ENCODE assay signal across 9 cellular contexts in genomic region chr4:73223258-73223651, GRCh38. TPM values are rescaled to one million over a fixed set of nuclear protein-coding genes. Genes with fewer than 3 reads are reported as not detected.
DNase-seq lines count a peak whose midpoint lies in the region; ATAC-seq, FAIRE-seq and TF ChIP-seq lines count a peak whose summit lies in the region.
"Had no signal": no experiment of that assay in that cellular context is flagged by ENCODE, and none has a peak within 500 bp of the region (broad histone marks: within the 10 kb centered on the region; RNA-seq: fewer than 3 reads in every experiment).

No MANE protein-coding gene starts in this region.

- TF ChIP-seq CTCF in breast epithelium (IDR thresholded peaks at IDR 0.05) (no peak), MCF 10A (IDR thresholded peaks at IDR 0.05; ENCODE audit: unreplicated experiment) (no peak), kidney (IDR thresholded peaks at IDR 0.05; ENCODE audit: borderline replicate concordance, extremely low read depth, insufficient read depth) (no peak), upper lobe of left lung (IDR thresholded peaks at IDR 0.05) (no peak), HepG2 (CRISPR knock-in tag; IDR thresholded peaks at IDR 0.05) (no peak)

- FAIRE-seq in kidney (lab: Jason Lieb, UNC) (no peak), HepG2 (lab: Jason Lieb, UNC) (no peak)

- no peak overlapping the region for H2BK5ac ChIP-seq in neuronal stem cell (ENCODE audit: low read length)

- no peak overlapping the region for H4K8ac ChIP-seq in neuronal stem cell (ENCODE audit: low read depth, low read length)

- no peak for TF ChIP-seq POLR2A in breast epithelium (IDR thresholded peaks at IDR 0.05)
- no peak for TF ChIP-seq POLR2A in upper lobe of left lung (IDR thresholded peaks at IDR 0.05)
- no peak for TF ChIP-seq POLR2A in HepG2 (IDR thresholded peaks at IDR 0.05; ENCODE audit: insufficient read depth in 1 of 2, low read depth in 2 of 2, low read length in 2 of 2)

- H3K9ac ChIP-seq in kidney (ENCODE audit: low read length in 2 of 2) (no peak overlapping the region), neuronal stem cell (ENCODE audit: low read depth, low read length, poor library complexity) (no peak overlapping the region), HepG2 (ENCODE audit: insufficient read depth, low read depth, low read length) (no peak overlapping the region)

- peaks cover 11% of the 10 kb centered on the region for H3K4me1 Mint-ChIP-seq in MCF 10A (ENCODE audit: insufficient read depth, unreplicated experiment)
- H3K4me1 Mint-ChIP-seq in activated CD8-positive, alpha-beta T cell treated with anti-CD3 and anti-CD28 coated beads, Interleukin-2, amount 10 ng/mL, durations not matched to agents 7 days and 5 days (ENCODE audit: low read depth): peaks cover 24% of the 10 kb centered on the region

- intact Hi-C loops in breast epithelium (cut with DNase I; ENCODE audit: low total_unique reads) (no loop called here), MCF 10A (cut with micrococcal nuclease) (no loop called here), kidney (cut with DNase I) (no loop called here), HepG2 (cut with micrococcal nuclease; ENCODE audit: unreplicated experiment) (no loop called here)

- no TSS peak for BruUV-seq in MCF 10A (replicated peaks; lab: Mats Ljungman, UMichigan)
- BruUV-seq in HepG2 (replicated peaks; lab: Mats Ljungman, UMichigan): no TSS peak

- H3K27me3 ChIP-seq in breast epithelium (no peaks in the 10 kb centered on the region), upper lobe of left lung (no peaks in the 10 kb centered on the region), neuronal stem cell (ENCODE audit: control insufficient read depth in 3 of 3, insufficient read depth in 3 of 3, low read depth in 1 of 3, low read length in 3 of 3) (no peaks in the 10 kb centered on the region), HepG2 (ENCODE audit: control insufficient read depth in 1 of 2, insufficient read depth in 2 of 2, low read length in 2 of 2) (no peaks in the 10 kb centered on the region)

- no peak overlapping the region for H3K23ac ChIP-seq in neuronal stem cell (ENCODE audit: low read depth, low read length, poor library complexity)

- WGBS in upper lobe of left lung, 2 donors: 10 to 13% methylated on average over 3 of the region's 3 CpGs
- WGBS in neuronal stem cell (ENCODE audit: extremely low coverage in 2 of 2, insufficient read length in 2 of 2, insufficient replicate concordance in 1 of 2), 2 donors: no CpG with 5 or more reads among the region's 3 CpGs
- WGBS in HepG2 (ENCODE audit: low lambda C conversion rate): 97% methylated on average over 3 of the region's 3 CpGs

- in situ Hi-C loops in G401 (cut with HindIII; ENCODE audit: low sequenced_read_pairs) (no loop called here), HepG2 (cut with HindIII; ENCODE audit: extremely low pct_ligation_motif_present, low pct_unique_long_range_greater_than_20kb) (no loop called here)

- H3K36me3 Mint-ChIP-seq in MCF 10A (ENCODE audit: insufficient read depth, unreplicated experiment): peaks cover 16% of the 10 kb centered on the region
- peaks cover 4% of the 10 kb centered on the region for H3K36me3 Mint-ChIP-seq in activated CD8-positive, alpha-beta T cell treated with anti-CD3 and anti-CD28 coated beads, Interleukin-2, amount 10 ng/mL, durations not matched to agents 7 days and 5 days (ENCODE audit: low read depth)

- H3K14ac ChIP-seq in neuronal stem cell (ENCODE audit: low read length): no peak overlapping the region

- no peak overlapping the region for H3K27ac Mint-ChIP-seq in MCF 10A (ENCODE audit: low read depth, unreplicated experiment)
- H3K27ac Mint-ChIP-seq in activated CD8-positive, alpha-beta T cell treated with anti-CD3 and anti-CD28 coated beads, Interleukin-2, amount 10 ng/mL, durations not matched to agents 7 days and 5 days: peak overlapping the region; percentile 72
- H3K27ac Mint-ChIP-seq: activated CD4-positive, alpha-beta T cell treated with anti-CD3 and anti-CD28 coated beads, Interleukin-2, amount 10 ng/mL, durations not matched to agents 24 days and 14 days had no signal

- DNase-seq in breast epithelium (ENCODE audit: low spot score in 2 of 2) (no peak), MCF 10A (ENCODE audit: unreplicated experiment) (no peak), kidney (no peak), upper lobe of left lung (no peak), G401 (ENCODE audit: low spot score) (no peak), neuronal stem cell (ENCODE audit: low spot score) (no peak), HepG2 (ENCODE audit: low spot score) (no peak)
- DNase-seq in activated CD8-positive, alpha-beta T cell treated with anti-CD3 and anti-CD28 coated beads, Interleukin-2, amount 10 ng/mL, durations not matched to agents 7 days and 5 days: no peak

- H3K4me3 Mint-ChIP-seq in MCF 10A (ENCODE audit: unreplicated experiment): no peak overlapping the region
- no peak overlapping the region for H3K4me3 Mint-ChIP-seq in activated CD8-positive, alpha-beta T cell treated with anti-CD3 and anti-CD28 coated beads, Interleukin-2, amount 10 ng/mL, durations not matched to agents 7 days and 5 days

- H2BK15ac ChIP-seq in neuronal stem cell (ENCODE audit: low read length): no peak overlapping the region

- TF ChIP-seq RAD21 in HepG2 (CRISPR knock-in tag; IDR thresholded peaks at IDR 0.05): no peak

- POLR2A ChIA-PET in MCF 10A (lab: Yijun Ruan, JAX): interaction anchor here (0.6 to 5.1 kb wide), 18 partner anchors 9 to 667 kb away, joined by 3 to 82 read pairs (median 4); partner anchors contain the start of genes ANKRD17 and COX18
- POLR2A ChIA-PET in activated CD8-positive, alpha-beta T cell treated with anti-CD3 and anti-CD28 coated beads, Interleukin-2, amount 10 ng/mL, durations not matched to agents 7 days and 5 days (lab: Charles Lee): interaction anchor here (0.6 to 2.6 kb wide), 4 partner anchors 21 to 153 kb away, joined by 3 to 24 read pairs (median 4); partner anchors contain the start of genes ANKRD17 and COX18
- POLR2A ChIA-PET in HepG2 (lab: Yijun Ruan, JAX): interaction anchor here (1.0 kb wide), 1 partner anchor 35 kb away, joined by 4 read pairs; the partner anchor contains the start of gene ANKRD17

- H3K4me2 ChIP-seq in neuronal stem cell (ENCODE audit: insufficient read depth, low read length, poor library complexity, severe bottlenecking): no peak overlapping the region
- H3K4me2 ChIP-seq in HepG2 (ENCODE audit: low read depth, low read length): no peak overlapping the region

- no peak for TF ChIP-seq EP300 in upper lobe of left lung (IDR thresholded peaks at IDR 0.05)
- no peak for TF ChIP-seq EP300 in HepG2 (IDR thresholded peaks at IDR 0.05; ENCODE audit: low read depth in 2 of 2, low read length in 2 of 2)
- no peak for TF ChIP-seq EP300 in HepG2 (CRISPR knock-in tag; IDR thresholded peaks at IDR 0.05; ENCODE audit: borderline replicate concordance)

- H3K27ac ChIP-seq in breast epithelium (peak overlapping the region; percentile 64 to 90), kidney (ENCODE audit: low read depth in 2 of 2, low read length in 2 of 2) (peak overlapping the region in 1 of 2 donors; percentile 74), upper lobe of left lung (peak overlapping the region; percentile 71 to 88 (median 86)), neuronal stem cell (replicated peaks; ENCODE audit: low read length) (no peak overlapping the region), HepG2 (ENCODE audit: extremely low read length, insufficient read depth, low read length) (no peak overlapping the region)

- no peaks in the 10 kb centered on the region for H3K9me3 Mint-ChIP-seq in MCF 10A (ENCODE audit: unreplicated experiment)
- no peaks in the 10 kb centered on the region for H3K9me3 Mint-ChIP-seq in activated CD8-positive, alpha-beta T cell treated with anti-CD3 and anti-CD28 coated beads, Interleukin-2, amount 10 ng/mL, durations not matched to agents 7 days and 5 days (ENCODE audit: insufficient read depth)
- H3K9me3 Mint-ChIP-seq: activated CD4-positive, alpha-beta T cell treated with anti-CD3 and anti-CD28 coated beads, Interleukin-2, amount 10 ng/mL, durations not matched to agents 24 days and 14 days had no signal

- no peaks in the 10 kb centered on the region for H3K9me3 ChIP-seq in breast epithelium
- no peaks in the 10 kb centered on the region for H3K9me3 ChIP-seq in kidney (ENCODE audit: control insufficient read depth in 1 of 2, low read length in 2 of 2)
- H3K9me3 ChIP-seq in upper lobe of left lung: no peaks in the 10 kb centered on the region
- no peaks in the 10 kb centered on the region for H3K9me3 ChIP-seq in neuronal stem cell (replicated peaks in 1 of 2; ENCODE audit: control insufficient read depth in 2 of 2, insufficient read depth in 1 of 2, low read depth in 1 of 2, low read length in 2 of 2)
- H3K9me3 ChIP-seq in HepG2 (ENCODE audit: low read length): no peaks in the 10 kb centered on the region

- H4K91ac ChIP-seq in neuronal stem cell (ENCODE audit: low read depth, low read length, poor library complexity): no peak overlapping the region

- peaks cover 0 to 4% of the 10 kb centered on the region in 2 donors for H3K4me1 ChIP-seq in breast epithelium
- H3K4me1 ChIP-seq in kidney (ENCODE audit: control insufficient read depth in 1 of 2, insufficient read depth in 1 of 2, low read depth in 1 of 2, low read length in 2 of 2): peaks cover 3 to 7% of the 10 kb centered on the region in 2 donors
- H3K4me1 ChIP-seq in upper lobe of left lung: peaks cover 21 to 44% (median 28%) of the 10 kb centered on the region in 4 donors
- H3K4me1 ChIP-seq in neuronal stem cell (ENCODE audit: control insufficient read depth in 2 of 2, insufficient read depth in 1 of 2, low read depth in 1 of 2, low read length in 2 of 2): peaks cover 1 to 9% of the 10 kb centered on the region in 2 donors
- peaks cover 6% of the 10 kb centered on the region; the same call in 1 of the 2 replicates for H3K4me1 ChIP-seq in HepG2 (ENCODE audit: insufficient read depth, low read length)

- no peak overlapping the region for H3K4ac ChIP-seq in neuronal stem cell (ENCODE audit: low read length)

- H3K18ac ChIP-seq in neuronal stem cell (ENCODE audit: low read length): no peak overlapping the region

- H3K79me2 ChIP-seq in HepG2 (ENCODE audit: insufficient read depth, low read length): peaks cover 87% of the 10 kb centered on the region

- H3K79me1 ChIP-seq in neuronal stem cell (ENCODE audit: low read depth, low read length): no peaks in the 10 kb centered on the region

- H2AK5ac ChIP-seq in neuronal stem cell (ENCODE audit: low read depth, low read length): no peak overlapping the region

- CTCF ChIA-PET in MCF 10A (lab: Yijun Ruan, JAX) (interaction anchor here (0.6 to 1.8 kb wide), 3 partner anchors 34 to 1308 kb away, joined by 3 to 7 read pairs (median 4); no protein-coding TSS in a partner anchor), HepG2 (lab: Yijun Ruan, JAX; ENCODE audit: low intra/inter-chr PET ratio, low total read pairs) (no interaction called here)
- CTCF ChIA-PET in activated CD8-positive, alpha-beta T cell treated with anti-CD3 and anti-CD28 coated beads, Interleukin-2, amount 10 ng/mL, durations not matched to agents 7 days and 5 days (lab: Charles Lee): interaction anchor here (2.0 to 4.6 kb wide), 2 partner anchors 22 to 35 kb away, joined by 7 to 39 read pairs; partner anchors contain the start of gene ANKRD17

- H2AFZ ChIP-seq in neuronal stem cell (ENCODE audit: low read length) (no peak overlapping the region), HepG2 (ENCODE audit: low read length) (no peak overlapping the region)

- ATAC-seq in activated CD8-positive, alpha-beta T cell treated with anti-CD3 and anti-CD28 coated beads, Interleukin-2, amount 10 ng/mL, durations not matched to agents 7 days and 5 days: peak; percentile 7
- ATAC-seq in upper lobe of left lung (ENCODE audit: low FRiP score in 2 of 2) (peak in 1 of 2 donors; percentile 16), HepG2 (no peak)

- H4K20me1 ChIP-seq in HepG2 (ENCODE audit: insufficient read depth, low read length): peaks cover 18% of the 10 kb centered on the region

- no peak overlapping the region for H2BK120ac ChIP-seq in neuronal stem cell (ENCODE audit: low read depth, low read length)

- no peaks in the 10 kb centered on the region for H3K27me3 Mint-ChIP-seq in MCF 10A (ENCODE audit: insufficient read depth, unreplicated experiment)
- H3K27me3 Mint-ChIP-seq in activated CD8-positive, alpha-beta T cell treated with anti-CD3 and anti-CD28 coated beads, Interleukin-2, amount 10 ng/mL, durations not matched to agents 7 days and 5 days (ENCODE audit: low read depth): no peaks in the 10 kb centered on the region
- H3K27me3 Mint-ChIP-seq: activated CD4-positive, alpha-beta T cell treated with anti-CD3 and anti-CD28 coated beads, Interleukin-2, amount 10 ng/mL, durations not matched to agents 24 days and 14 days had no signal

- no peak overlapping the region for H2BK12ac ChIP-seq in neuronal stem cell (ENCODE audit: low read length)

- H3K36me3 ChIP-seq in breast epithelium (no peaks in the 10 kb centered on the region), kidney (ENCODE audit: control insufficient read depth in 1 of 2, insufficient read depth in 2 of 2, low read length in 2 of 2) (no peaks in the 10 kb centered on the region), upper lobe of left lung (no peaks in the 10 kb centered on the region), neuronal stem cell (replicated peaks in 1 of 2; ENCODE audit: control insufficient read depth in 2 of 2, insufficient read depth in 2 of 2, low read length in 2 of 2) (peaks cover 0 to 34% of the 10 kb centered on the region in 2 donors), HepG2 (replicated peaks in 1 of 2; ENCODE audit: control insufficient read depth in 1 of 2, insufficient read depth in 2 of 2, low read length in 2 of 2) (peaks cover 1 to 17% of the 10 kb centered on the region in 2 experiments; a peak in 2 of 5 replicates)

- H3K4me3 ChIP-seq in breast epithelium (peak overlapping the region; percentile 50 to 68 (median 52)), kidney (ENCODE audit: low read length in 2 of 2) (peak overlapping the region; percentile 29 to 77), upper lobe of left lung (peak overlapping the region in 3 of 4 donors; percentile 48 to 54 (median 52)), neuronal stem cell (ENCODE audit: low read length in 2 of 2) (peak overlapping the region in 1 of 2 donors; percentile 52), HepG2 (replicated peaks in 1 of 3; ENCODE audit: insufficient read depth in 1 of 3, low read depth in 2 of 3, low read length in 3 of 3) (no peak overlapping the region)

RNA-seq across cellular contexts. Expression of gene ANKRD17, which starts 35.3 kb away (rescaled TPM):
- 10 to 100 TPM; 53.0 to 81.4 (median 69.2) TPM for total RNA-seq in breast epithelium
- total RNA-seq in MCF 10A (2022): 62.8 and 65.7 TPM in 2 replicates
- 10 to 100 TPM; 45.8 to 46.6 TPM for total RNA-seq in activated CD8-positive, alpha-beta T cell treated with anti-CD3 and anti-CD28 coated beads, Interleukin-2, amount 10 ng/mL, durations not matched to agents 7 days and 5 days
- 67.7 TPM for total RNA-seq in kidney
- 13.3 TPM for polyA plus RNA-seq in kidney (ENCODE audit: insufficient read depth, low read depth, low replicate concordance)
- 100 to 1,000 TPM in 1 of 6 donors, 10 to 100 TPM in 5; 49.7 to 103 (median 61.2) TPM for total RNA-seq in upper lobe of left lung
- total RNA-seq in G401 (2014; rRNA removed; shearing (Covaris generic)): 38.7 and 50.5 TPM in 2 replicates
- 31.3 TPM for polyA plus RNA-seq in neuronal stem cell (2013, experiment 1 of 2)
- polyA plus RNA-seq in neuronal stem cell (2013, experiment 2 of 2): 30.9 TPM
- 61.1 and 97.9 TPM in 2 replicates for total RNA-seq in HepG2 (2016; rRNA removed; fragmentation: Illumina TruSeq; extraction: Trizol)
- 16.1 and 17.5 TPM in 2 replicates for total RNA-seq in HepG2 (2016; cell fraction: cytosol; rRNA removed; fragmentation: Illumina TruSeq; extraction: Trizol; ENCODE audit: low read depth)
- total RNA-seq in HepG2 (2016; cell fraction: insoluble cytoplasmic fraction; rRNA removed; fragmentation: Illumina TruSeq; extraction: Trizol): 56.4 and 90.8 TPM in 2 replicates
- 33.0 and 35.8 TPM in 2 replicates for total RNA-seq in HepG2 (2016; cell fraction: membrane; rRNA removed; fragmentation: Illumina TruSeq; extraction: Trizol)
- 70.8 and 73.9 TPM in 2 replicates for total RNA-seq in HepG2 (2016; cell fraction: nucleus; rRNA removed; fragmentation: Illumina TruSeq; extraction: Trizol)
- polyA plus RNA-seq in HepG2 (2011; rRNA removed): 48.9 and 55.7 TPM in 2 replicates
- polyA plus RNA-seq in HepG2 (2011; cell fraction: cytosol; rRNA removed): 30.1 and 39.4 TPM in 2 replicates
- polyA plus RNA-seq in HepG2 (2011; cell fraction: nucleus; rRNA removed): 39.5 and 42.6 TPM in 2 replicates
- polyA plus RNA-seq in HepG2 (2012): 32.6 and 35.4 TPM in 2 replicates
- 2.2 and 2.6 TPM in 2 replicates for polyA plus RNA-seq in HepG2 (2016; cell fraction: cytosol; fragmentation: Illumina TruSeq; extraction: Trizol; ENCODE audit: low read depth)
- 64.3 and 64.9 TPM in 2 replicates for polyA plus RNA-seq in HepG2 (2016; cell fraction: insoluble cytoplasmic fraction; fragmentation: Illumina TruSeq; extraction: Trizol; ENCODE audit: low read depth)
- polyA plus RNA-seq in HepG2 (2016; cell fraction: membrane; fragmentation: Illumina TruSeq; extraction: Trizol; ENCODE audit: low read depth): 7.9 and 9.7 TPM in 2 replicates
- 49.4 and 51.3 TPM in 2 replicates for polyA plus RNA-seq in HepG2 (2016; cell fraction: nucleus; fragmentation: Illumina TruSeq; extraction: Trizol; ENCODE audit: insufficient read depth, low read depth)
- polyA minus RNA-seq in HepG2 (2011; rRNA and poly(A)+ RNA removed; ENCODE audit: low replicate concordance): 82.8 and 91.1 TPM in 2 replicates
- 62.0 and 69.7 TPM in 2 replicates for polyA minus RNA-seq in HepG2 (2011; cell fraction: cytosol; rRNA and poly(A)+ RNA removed)
- 141 and 147 TPM in 2 replicates for polyA minus RNA-seq in HepG2 (2011; cell fraction: nucleus; rRNA and poly(A)+ RNA removed)

Comparison
In these comparisons a context has a peak if more than half of its experiments do, and no peak if none do; other contexts are left out.
1. H3K27ac ChIP-seq: peak in breast epithelium (2 of 2) and upper lobe of left lung (4 of 4); none in neuronal stem cell (single experiment) and HepG2 (single experiment).
2. H3K4me3 ChIP-seq: peak in breast epithelium (3 of 3), kidney (2 of 2) and upper lobe of left lung (3 of 4); none in HepG2 (0 of 3).